In genomic region chr10:100829103-100829870, GRCh38 we compare ENCODE assay signal across 8 cellular contexts.
A peak's percentile ranks its signal among the peaks of the same experiment; 100 is the strongest.
DNase-seq lines count a peak whose midpoint lies in the region; ATAC-seq and TF ChIP-seq lines count a peak whose summit lies in the region.

No MANE protein-coding gene starts in this region.

- no peak overlapping the region for H2BK15ac ChIP-seq in IMR-90 (ENCODE audit: low read depth, low read length)

- peak overlapping the region; percentile 74; the same call in 1 of the 2 replicates for H3K4me2 ChIP-seq in IMR-90 (ENCODE audit: low read depth, low read length)

- H4K8ac ChIP-seq in IMR-90 (ENCODE audit: low read depth in 2 of 2, low read length in 2 of 2): no peak overlapping the region

- peak overlapping the region; percentile 44 for H3K4me3 ChIP-seq in BE2C (ENCODE audit: low read depth, low read length)
- H3K4me3 ChIP-seq in IMR-90 (ENCODE audit: insufficient read depth, low read depth, low read length): peak overlapping the region; percentile 4; the same call in 1 of the 2 replicates
- H3K4me3 ChIP-seq in duodenal mucosa (ENCODE audit: low read depth in 1 of 2, low read length in 2 of 2): peak overlapping the region; percentile 56 to 66

- no peak overlapping the region for H2AK9ac ChIP-seq in IMR-90 (replicated peaks; ENCODE audit: low read depth, low read length, poor library complexity)

- H3K9me3 ChIP-seq in BE2C: no peaks in the 10 kb centered on the region
- no peaks in the 10 kb centered on the region; the same call in 1 of the 2 replicates for H3K9me3 ChIP-seq in IMR-90 (ENCODE audit: control insufficient read depth, insufficient read depth, low read length)
- H3K9me3 ChIP-seq in duodenal mucosa (ENCODE audit: control insufficient read depth in 1 of 2, low read length in 2 of 2): no peaks in the 10 kb centered on the region

- intact Hi-C loops in IMR-90 (cut with micrococcal nuclease): no loop called here

- ATAC-seq in IMR-90 (ENCODE audit: low read depth): no peak
- no peak for ATAC-seq in GM18502 (IDR thresholded peaks at IDR 0.05; ENCODE audit: poor library complexity, unreplicated experiment)

- H3K4me3 Mint-ChIP-seq in nephron: peak overlapping the region; percentile 74 to 79 (median 79)

- H3K4me1 ChIP-seq in BE2C: no peaks in the 10 kb centered on the region
- H3K4me1 ChIP-seq in IMR-90 (ENCODE audit: control insufficient read depth, insufficient read depth, low read length): peaks cover 4% of the 10 kb centered on the region; the same call in 1 of the 2 replicates
- H3K4me1 ChIP-seq in duodenal mucosa (ENCODE audit: control insufficient read depth in 1 of 2, insufficient read depth in 2 of 2, low read length in 2 of 2): peaks cover 11 to 16% of the 10 kb centered on the region in 2 donors

- no peak overlapping the region for H3K4ac ChIP-seq in IMR-90 (ENCODE audit: low read depth, low read length)

- no peaks in the 10 kb centered on the region for H4K20me1 ChIP-seq in IMR-90 (ENCODE audit: insufficient read depth, low read length)

- H3K9me3 Mint-ChIP-seq in nephron: no peaks in the 10 kb centered on the region

- TF ChIP-seq RAD21 in IMR-90 (IDR thresholded peaks at IDR 0.05; ENCODE audit: low read length): no peak

- TF ChIP-seq CTCF in BE2C (IDR thresholded peaks at IDR 0.05; ENCODE audit: low read depth, low read length) (no peak), IMR-90 (conservative IDR thresholded peaks at IDR 0.05; ENCODE audit: low read depth, low read length) (no peak), nephron (IDR thresholded peaks at IDR 0.05; ENCODE audit: unreplicated experiment in 3 of 3) (no peak)

- H3K14ac ChIP-seq in IMR-90 (replicated peaks; ENCODE audit: low read depth, low read length): no peak overlapping the region

- POLR2A ChIA-PET in IMR-90 (lab: Charles Lee; ENCODE audit: unreplicated experiment): interaction anchor here (0.6 kb wide), 1 partner anchor 85 kb away, joined by 3 read pairs; no protein-coding TSS in a partner anchor

- no peaks in the 10 kb centered on the region for H3K36me3 ChIP-seq in BE2C
- no peaks in the 10 kb centered on the region for H3K36me3 ChIP-seq in IMR-90 (ENCODE audit: control insufficient read depth, insufficient read depth, low read length)
- no peaks in the 10 kb centered on the region for H3K36me3 ChIP-seq in duodenal mucosa (ENCODE audit: control insufficient read depth in 1 of 2, insufficient read depth in 2 of 2, low read length in 2 of 2)

- no peak for DNase-seq in BE2C
- DNase-seq in IMR-90: no peak
- no peak for DNase-seq in kidney glomerular epithelial cell (lab: John Stamatoyannopoulos, UW)
- DNase-seq in NCI-H345 (lab: John Stamatoyannopoulos, UW): no peak
- no peak for DNase-seq in NCI-H82 (lab: John Stamatoyannopoulos, UW)

- H3K9ac ChIP-seq in IMR-90 (ENCODE audit: low read depth, low read length) (no peak overlapping the region), duodenal mucosa (ENCODE audit: low read depth in 1 of 2, low read length in 2 of 2) (no peak overlapping the region)

- in situ Hi-C loops in IMR-90 (cut with MboI; ENCODE audit: low sequenced_read_pairs): no loop called here

- H3K4me1 Mint-ChIP-seq in nephron: peaks cover 36% of the 10 kb centered on the region

- dilution Hi-C loops in IMR-90 (cut with HindIII; ENCODE audit: low sequenced_read_pairs, unreplicated experiment): no loop called here

- H3K27ac Mint-ChIP-seq in nephron: no peak overlapping the region

- no peak overlapping the region for H4K5ac ChIP-seq in IMR-90 (ENCODE audit: low read depth, low read length)

- H3K23ac ChIP-seq in IMR-90 (ENCODE audit: low read depth, low read length): 0 out of 2 replicates have a peak overlapping the region, but pooled peaks have one; percentile 11

- H3K27ac ChIP-seq in IMR-90 (ENCODE audit: insufficient read depth, low read length): no peak overlapping the region
- no peak overlapping the region for H3K27ac ChIP-seq in duodenal mucosa (ENCODE audit: low read depth, low read length)

- no peak overlapping the region for H3K18ac ChIP-seq in IMR-90 (ENCODE audit: low read depth, low read length)

- WGBS in IMR-90 (ENCODE audit: extremely low coverage in 2 of 2, insufficient read length in 1 of 2), 2 experiments: 14% methylated on average over 13 of the region's 58 CpGs; no CpG with 5 or more reads in 1 of the 2 experiments

- H3K79me1 ChIP-seq in IMR-90 (ENCODE audit: low read depth in 1 of 2, low read length in 2 of 2): no peaks in the 10 kb centered on the region

- peak overlapping the region; percentile 53 for H2AFZ ChIP-seq in IMR-90 (replicated peaks; ENCODE audit: low read length, poor library complexity)

- no peak overlapping the region for H3K56ac ChIP-seq in IMR-90 (ENCODE audit: extremely low read depth, insufficient read depth, low read length)

- H3K27me3 ChIP-seq in BE2C (peaks cover 83% of the 10 kb centered on the region), IMR-90 (ENCODE audit: control insufficient read depth, insufficient read depth, low read length) (peaks cover 94% of the 10 kb centered on the region), duodenal mucosa (ENCODE audit: control insufficient read depth in 1 of 2, insufficient read depth in 2 of 2, low read length in 2 of 2) (peaks cover 79 to 81% of the 10 kb centered on the region in 2 donors)

- no TSS peak for BruUV-seq in IMR-90 (replicated peaks; lab: Mats Ljungman, UMichigan)

- no peak overlapping the region for H2AK5ac ChIP-seq in IMR-90 (ENCODE audit: low read depth, low read length)

- H3K36me3 Mint-ChIP-seq in nephron (ENCODE audit: low read depth): peaks cover under 1% of the 10 kb centered on the region

- peaks cover 34% of the 10 kb centered on the region for H3K27me3 Mint-ChIP-seq in nephron (ENCODE audit: low read depth)

- no peak overlapping the region for H2BK5ac ChIP-seq in IMR-90 (ENCODE audit: low read depth, low read length, poor library complexity, severe bottlenecking)

- no peak overlapping the region for H4K91ac ChIP-seq in IMR-90 (ENCODE audit: insufficient read depth, low read depth, low read length)

- CTCF ChIA-PET in IMR-90 (lab: Yijun Ruan, JAX): no interaction called here

- no peak overlapping the region for H2BK20ac ChIP-seq in IMR-90 (ENCODE audit: low read depth, low read length)

- no peak for TF ChIP-seq POLR2A in IMR-90 (IDR thresholded peaks at IDR 0.05; ENCODE audit: low read depth, low read length)

- H3K9me1 ChIP-seq in IMR-90 (ENCODE audit: insufficient read depth, low read length): no peaks in the 10 kb centered on the region

- no peak overlapping the region for H2BK120ac ChIP-seq in IMR-90 (ENCODE audit: low read depth, low read length)

TF ChIP-seq in IMR-90, 13 proteins besides CTCF, POLR2A, EP300 and RAD21:
- TF ChIP-seq FOS (IDR thresholded peaks at IDR 0.05; ENCODE audit: low read depth, low read length) (no peak), MAZ (IDR thresholded peaks at IDR 0.05; ENCODE audit: borderline replicate concordance, low read depth, low read length) (no peak), SMC3 (IDR thresholded peaks at IDR 0.05; ENCODE audit: low read depth, low read length) (no peak), USF2 (IDR thresholded peaks at IDR 0.05; ENCODE audit: low read depth, low read length) (no peak), CHD1 (IDR thresholded peaks at IDR 0.05; ENCODE audit: low read depth, low read length) (no peak), MXI1 (IDR thresholded peaks at IDR 0.05; ENCODE audit: borderline replicate concordance, low read depth, low read length) (no peak), CEBPB (IDR thresholded peaks at IDR 0.05; ENCODE audit: low read depth, low read length) (no peak)

Comparison
In these comparisons a context has a peak if more than half of its experiments do, and no peak if none do; other contexts are left out.
1. H3K4me3 ChIP-seq: peak in every context shown above with its lines; median percentile 61 in duodenal mucosa; 44 in BE2C; 4 in IMR-90.